ENCODE assay signal across 15 cellular contexts in genomic region chr14:22515961-22516360, GRCh38.
DNase-seq lines count a peak whose midpoint lies in the region; ATAC-seq and TF ChIP-seq lines count a peak whose summit lies in the region.
"Had no signal": no experiment of that assay in that cellular context is flagged by ENCODE, and none has a peak within 500 bp of the region (broad histone marks: within the 10 kb centered on the region; RNA-seq: fewer than 3 reads in every experiment).

No MANE protein-coding gene starts in this region.

- no peaks in the 10 kb centered on the region for H3K27me3 ChIP-seq in A673 (replicated peaks; ENCODE audit: insufficient read depth, low read depth, low read length, poor library complexity)
- H3K27me3 ChIP-seq: esophagus muscularis mucosa, hepatocyte, pancreas had no signal

- H3K27ac Mint-ChIP-seq in activated naive CD4-positive, alpha-beta T cell treated with anti-CD3 and anti-CD28 coated beads, Interleukin-2, amount 50 U/mL, for 72 hours: peak overlapping the region; percentile 95 to 97
- peak overlapping the region; percentile 59 to 75 for H3K27ac Mint-ChIP-seq in natural killer cell treated with Interleukin-12 subunit alpha and Interleukin-12 subunit beta and Interleukin-15 and Interleukin-18, amount 100 ng/mL, for 72 hours

- H3K4me1 ChIP-seq in A673 (ENCODE audit: insufficient read depth, low read length, poor library complexity, severe bottlenecking): peaks cover 94% of the 10 kb centered on the region
- H3K4me1 ChIP-seq: pancreas had no signal

- H3K27ac ChIP-seq in A673 (ENCODE audit: low read depth, low read length, poor library complexity, severe bottlenecking): peak overlapping the region; percentile 53
- H3K27ac ChIP-seq: hepatocyte, pancreas, WERI-Rb-1 had no signal

- H3K27me3 Mint-ChIP-seq in natural killer cell treated with Interleukin-12 subunit alpha and Interleukin-12 subunit beta and Interleukin-15 and Interleukin-18, amount 100 ng/mL, for 72 hours: no peaks in the 10 kb centered on the region

- DNase-seq in A673 (ENCODE audit: low spot score) (no peak), DMS 273 treated with DMSO at 0.1 percent for 48 hours (lab: John Stamatoyannopoulos, UW) (peak; percentile 88), NCI-H146 (lab: John Stamatoyannopoulos, UW) (no peak), NCI-H187 treated with DMSO at 0.1 percent for 48 hours (lab: John Stamatoyannopoulos, UW) (no peak)
- DNase-seq in activated naive CD4-positive, alpha-beta T cell treated with anti-CD3 and anti-CD28 coated beads, Interleukin-2, amount 50 U/mL, for 72 hours (ENCODE audit: low spot score in 2 of 2): no peak
- no peak for DNase-seq in natural killer cell treated with Interleukin-12 subunit alpha and Interleukin-12 subunit beta and Interleukin-15 and Interleukin-18, amount 100 ng/mL, for 72 hours (ENCODE audit: low spot score)
- DNase-seq: NCI-H1694, NCI-H774, pancreas, WERI-Rb-1 had no signal

- intact Hi-C loops in A673 (cut with micrococcal nuclease; ENCODE audit: unreplicated experiment): loop anchor here (5.0 kb wide), 1 partner anchor 34 kb away; no protein-coding TSS in a partner anchor

- H3K4me3 ChIP-seq in A673 (ENCODE audit: low read depth, low read length, poor library complexity, severe bottlenecking): no peak overlapping the region
- H3K4me3 ChIP-seq: esophagus muscularis mucosa, hepatocyte, lung, pancreas had no signal

- no TSS peak for BruUV-seq in A673 (replicated peaks; lab: Mats Ljungman, UMichigan)

- H3K9me3 ChIP-seq in A673 (ENCODE audit: low read depth, low read length, poor library complexity, severe bottlenecking): no peaks in the 10 kb centered on the region
- H3K9me3 ChIP-seq: esophagus muscularis mucosa, pancreas had no signal

- no peak for TF ChIP-seq CTCF in A673 (conservative IDR thresholded peaks at IDR 0.05; ENCODE audit: low read depth, low read length)

- no peaks in the 10 kb centered on the region for H3K36me3 ChIP-seq in A673 (ENCODE audit: insufficient read depth, low read length, poor library complexity, severe bottlenecking)
- H3K36me3 ChIP-seq: esophagus muscularis mucosa, pancreas, WERI-Rb-1 had no signal

- H3K9me3 Mint-ChIP-seq in activated naive CD4-positive, alpha-beta T cell treated with anti-CD3 and anti-CD28 coated beads, Interleukin-2, amount 50 U/mL, for 72 hours: no peaks in the 10 kb centered on the region
- no peaks in the 10 kb centered on the region for H3K9me3 Mint-ChIP-seq in natural killer cell treated with Interleukin-12 subunit alpha and Interleukin-12 subunit beta and Interleukin-15 and Interleukin-18, amount 100 ng/mL, for 72 hours

- CTCF ChIA-PET in A673 (lab: Charles Lee): no interaction called here

- peaks cover 84 to 90% of the 10 kb centered on the region in 2 donors for H3K36me3 Mint-ChIP-seq in activated naive CD4-positive, alpha-beta T cell treated with anti-CD3 and anti-CD28 coated beads, Interleukin-2, amount 50 U/mL, for 72 hours
- peaks cover 4% of the 10 kb centered on the region for H3K36me3 Mint-ChIP-seq in natural killer cell treated with Interleukin-12 subunit alpha and Interleukin-12 subunit beta and Interleukin-15 and Interleukin-18, amount 100 ng/mL, for 72 hours

- POLR2A ChIA-PET in A673 (lab: Charles Lee; ENCODE audit: low non-redundant PET): no interaction called here

- H3K4me3 Mint-ChIP-seq in natural killer cell treated with Interleukin-12 subunit alpha and Interleukin-12 subunit beta and Interleukin-15 and Interleukin-18, amount 100 ng/mL, for 72 hours: peak overlapping the region; percentile 66

- H3K4me1 Mint-ChIP-seq in natural killer cell treated with Interleukin-12 subunit alpha and Interleukin-12 subunit beta and Interleukin-15 and Interleukin-18, amount 100 ng/mL, for 72 hours (ENCODE audit: low read depth in 2 of 2): peaks cover 54 to 66% of the 10 kb centered on the region in 2 donors

- no peak for ATAC-seq in activated naive CD4-positive, alpha-beta T cell treated with anti-CD3 and anti-CD28 coated beads, Interleukin-2, amount 50 U/mL, for 72 hours
- no peak for ATAC-seq in natural killer cell treated with Interleukin-12 subunit alpha and Interleukin-12 subunit beta and Interleukin-15 and Interleukin-18, amount 100 ng/mL, for 72 hours
- ATAC-seq in GM19328 (IDR thresholded peaks at IDR 0.05; ENCODE audit: unreplicated experiment) (no peak), GM21619 (IDR thresholded peaks at IDR 0.05; ENCODE audit: unreplicated experiment) (no peak)
- ATAC-seq: pancreas had no signal
